Comparison of ENCODE assay signal across 8 cellular contexts in genomic region chr16:48366165-48367093, GRCh38. TPM values are rescaled to one million over a fixed set of nuclear protein-coding genes. Genes with fewer than 3 reads are reported as not detected.
DNase-seq lines count a peak whose midpoint lies in the region; ATAC-seq, FAIRE-seq and TF ChIP-seq lines count a peak whose summit lies in the region.

No MANE protein-coding gene starts in this region.

- BruUV-seq in K562 (replicated peaks; lab: Mats Ljungman, UMichigan) = TSS peak; percentile 98

- TF ChIP-seq RAD21 in SK-N-SH (IDR thresholded peaks at IDR 0.05; ENCODE audit: low read length) (no peak), K562 (CRISPR knock-in tag; conservative IDR thresholded peaks at IDR 0.05 in 1 of 2, IDR thresholded peaks at IDR 0.05 in 1 of 2) (peak; percentile 17 to 19; a peak in 2 of 4 replicates)

- H3K9me2 ChIP-seq in SK-N-SH = no peaks in the 10 kb centered on the region

- no peaks in the 10 kb centered on the region for H3K9me3 ChIP-seq in SK-N-SH
- H3K9me3 ChIP-seq in K562 (replicated peaks; ENCODE audit: control insufficient read depth, insufficient read depth, low read depth, low read length) = no peaks in the 10 kb centered on the region
- H3K9me3 ChIP-seq in spleen = no peaks in the 10 kb centered on the region

- H3K27ac ChIP-seq in SK-N-SH (ENCODE audit: low read depth in 2 of 2, low read length in 1 of 2) (peak overlapping the region; percentile 82 to 91), K562 (ENCODE audit: extremely low read depth, low read depth, low read length) (peak overlapping the region; percentile 80), spleen (peak overlapping the region; percentile 78 to 92 (median 89))

- H3K4me3 ChIP-seq in SK-N-SH (ENCODE audit: low read depth in 2 of 2, low read length in 1 of 2) = peak overlapping the region; percentile 63 to 86
- H3K4me3 ChIP-seq in K562 = peak overlapping the region; percentile 50
- H3K4me3 ChIP-seq in spleen = peak overlapping the region; percentile 50 to 81 (median 55)

- H3K4me2 ChIP-seq in SK-N-SH = peak overlapping the region; percentile 89
- H3K4me2 ChIP-seq in K562 (ENCODE audit: insufficient read depth, low read length) = peak overlapping the region; percentile 78

- no peaks in the 10 kb centered on the region for H3K9me1 ChIP-seq in K562 (ENCODE audit: control insufficient read depth, insufficient read depth, low read length)

- ATAC-seq in GM21526 (IDR thresholded peaks at IDR 0.05; ENCODE audit: low FRiP score, unreplicated experiment) (peak; percentile 70), K562 (peak; percentile 74)

- TF ChIP-seq EP300 in SK-N-SH (IDR thresholded peaks at IDR 0.05; ENCODE audit: borderline replicate concordance in 1 of 2, low read depth in 1 of 2, low read length in 1 of 2) (no peak), K562 (IDR thresholded peaks at IDR 0.05; ENCODE audit: low read length) (peak; percentile 82)

- CTCF ChIA-PET in SK-N-SH (lab: Yijun Ruan, JAX) = interaction anchor here (0.7 to 4.8 kb wide), 10 partner anchors 11 to 264 kb away, joined by 3 to 33 read pairs (median 4); no protein-coding TSS in a partner anchor
- CTCF ChIA-PET in K562 (lab: Yijun Ruan, JAX; ENCODE audit: low intra/inter-chr PET ratio) = no interaction called here

- H2AFZ ChIP-seq in SK-N-SH (ENCODE audit: low read depth) = peak overlapping the region; percentile 33; the same call in 1 of the 2 replicates
- peak overlapping the region; percentile 48 for H2AFZ ChIP-seq in K562 (ENCODE audit: low read depth, low read length)

- 0 out of 2 replicates have a peak, but pooled peaks have one; percentile 25 for TF ChIP-seq POLR2A in K562 (conservative IDR thresholded peaks at IDR 0.05)
- TF ChIP-seq POLR2A in spleen (IDR thresholded peaks at IDR 0.05) = no peak

- H3K36me3 ChIP-seq in SK-N-SH (replicated peaks in 1 of 2; ENCODE audit: control insufficient read depth in 1 of 2, insufficient read depth in 2 of 2, low read length in 1 of 2) (peaks cover 8 to 9% of the 10 kb centered on the region in 2 experiments), K562 (ENCODE audit: control insufficient read depth, insufficient read depth, low read length) (peaks cover 8% of the 10 kb centered on the region), spleen (peaks cover 0 to 16% (median 0%) of the 10 kb centered on the region in 6 donors)

- no peaks in the 10 kb centered on the region for H3K27me3 ChIP-seq in SK-N-SH (ENCODE audit: insufficient read depth)
- H3K27me3 ChIP-seq in K562 (ENCODE audit: control insufficient read depth in 2 of 2, insufficient read depth in 2 of 2, low read length in 2 of 2) = no peaks in the 10 kb centered on the region
- H3K27me3 ChIP-seq in spleen (replicated peaks in 1 of 7) = no peaks in the 10 kb centered on the region

- POLR2A ChIA-PET in SK-N-SH (lab: Yijun Ruan, JAX) (interaction anchor here (0.5 to 2.1 kb wide), 3 partner anchors 18 to 20 kb away, joined by 3 to 21 read pairs (median 3); partner anchors contain the start of gene SIAH1), K562 (lab: Yijun Ruan, JAX) (interaction anchor here (0.6 to 4.7 kb wide), 20 partner anchors 10 to 1701 kb away, joined by 3 to 48 read pairs (median 3); no protein-coding TSS in a partner anchor)

- WGBS in SK-N-SH (ENCODE audit: low lambda C conversion rate) = 19% methylated on average over 21 of the region's 21 CpGs
- 9% methylated on average over 21 of the region's 21 CpGs for WGBS in K562 (ENCODE audit: insufficient coverage, low coverage, missing lambda C conversion rate)
- 12 to 15% (median 14%) methylated on average over 21 of the region's 21 CpGs for WGBS in spleen, 5 donors

- H3F3A ChIP-seq in SK-N-SH (replicated peaks; ENCODE audit: insufficient read depth) = peaks cover 31% of the 10 kb centered on the region

- intact Hi-C loops in K562 (cut with micrococcal nuclease) (loop anchor here (2.0 to 5.0 kb wide), 2 partner anchors 18 to 256 kb away; partner anchors contain the start of gene SIAH1), spleen (cut with DNase I; ENCODE audit: low total_unique reads) (loop anchor here (5.0 kb wide), 1 partner anchor 246 kb away; the partner anchor contains the start of gene N4BP1)

- in situ Hi-C loops in K562 (cut with MboI) = no loop called here

- H3K9ac ChIP-seq in SK-N-SH (peak overlapping the region; percentile 82), K562 (ENCODE audit: insufficient read depth in 1 of 2, low read depth in 2 of 2, low read length in 2 of 2) (peak overlapping the region; percentile 87 to 93)

- TF ChIP-seq CTCF in SK-N-SH (IDR thresholded peaks at IDR 0.05) = no peak
- TF ChIP-seq CTCF in K562 (IDR thresholded peaks at IDR 0.05 in 2 of 3, conservative IDR thresholded peaks at IDR 0.05 in 1 of 3; ENCODE audit: insufficient read depth in 2 of 3, low read depth in 1 of 3, low read length in 3 of 3) = no peak
- no peak for TF ChIP-seq CTCF in spleen (IDR thresholded peaks at IDR 0.05 in 8 of 11, conservative IDR thresholded peaks at IDR 0.05 in 3 of 11)

- DNase-seq in GM03348 (ENCODE audit: low spot score) = peak; percentile 68
- peak; percentile 49 for DNase-seq in HTR-8/SVneo (ENCODE audit: insufficient read length, low spot score)
- peak; percentile 46 for DNase-seq in SK-N-SH
- DNase-seq in K562 (ENCODE audit: extremely low read depth in 1 of 4, low spot score in 3 of 4) = peak in 3 of 4 experiments; percentile 17 to 64 (median 35)
- peak; percentile 25 for DNase-seq in iPS-NIHi7 (ENCODE audit: extremely low spot score)
- no peak for DNase-seq in spleen
- no peak for DNase-seq in GM19238 (ENCODE audit: insufficient read length, low spot score)

- FAIRE-seq in HTR-8/SVneo (lab: Jason Lieb, UNC) = no peak
- FAIRE-seq in K562 (lab: Jason Lieb, UNC) = peak; percentile 85

- H3K4me1 ChIP-seq in SK-N-SH (ENCODE audit: control insufficient read depth in 1 of 2, insufficient read depth in 2 of 2, low read depth in 1 of 2, low read length in 1 of 2) (peaks cover 17 to 32% of the 10 kb centered on the region in 2 experiments; a peak in 3 of 4 replicates), K562 (replicated peaks in 1 of 2; ENCODE audit: control insufficient read depth in 2 of 2, insufficient read depth in 2 of 2, low read length in 2 of 2) (peaks cover 13 to 24% of the 10 kb centered on the region in 2 experiments; a peak in 4 of 5 replicates), spleen (peaks cover 18 to 79% (median 33%) of the 10 kb centered on the region in 6 donors)

- H4K20me1 ChIP-seq in SK-N-SH (ENCODE audit: insufficient read depth) (peaks cover 93% of the 10 kb centered on the region), K562 (replicated peaks; ENCODE audit: control insufficient read depth, insufficient read depth, low read length) (peaks cover 12% of the 10 kb centered on the region)

- H3K79me2 ChIP-seq in SK-N-SH (ENCODE audit: insufficient read depth) (peaks cover 98% of the 10 kb centered on the region), K562 (ENCODE audit: control insufficient read depth, insufficient read depth, low read length) (peaks cover 96% of the 10 kb centered on the region)

TF ChIP-seq in SK-N-SH, 30 proteins besides CTCF, POLR2A, EP300 and RAD21 (continues in another document):
- TF ChIP-seq CHD2 (IDR thresholded peaks at IDR 0.05; ENCODE audit: low read length, partially characterized antibody) (no peak), GABPA (IDR thresholded peaks at IDR 0.05; ENCODE audit: low read depth) (no peak), SIN3A (IDR thresholded peaks at IDR 0.05; ENCODE audit: borderline replicate concordance, low read depth, low read length) (no peak), ELF1 (IDR thresholded peaks at IDR 0.05) (no peak), SMC3 (IDR thresholded peaks at IDR 0.05; ENCODE audit: low read depth, low read length) (no peak), MXI1 (IDR thresholded peaks at IDR 0.05; ENCODE audit: low read depth, low read length) (peak; percentile 53; the same call in 1 of the 2 replicates)

TF ChIP-seq in K562, 482 proteins besides CTCF, POLR2A, EP300 and RAD21 (continues in another document):
- TF ChIP-seq KHSRP (IDR thresholded peaks at IDR 0.05) (no peak), STAT5B (CRISPR knock-in tag; IDR thresholded peaks at IDR 0.05) (no peak)
- TF ChIP-seq, protein P1, sequence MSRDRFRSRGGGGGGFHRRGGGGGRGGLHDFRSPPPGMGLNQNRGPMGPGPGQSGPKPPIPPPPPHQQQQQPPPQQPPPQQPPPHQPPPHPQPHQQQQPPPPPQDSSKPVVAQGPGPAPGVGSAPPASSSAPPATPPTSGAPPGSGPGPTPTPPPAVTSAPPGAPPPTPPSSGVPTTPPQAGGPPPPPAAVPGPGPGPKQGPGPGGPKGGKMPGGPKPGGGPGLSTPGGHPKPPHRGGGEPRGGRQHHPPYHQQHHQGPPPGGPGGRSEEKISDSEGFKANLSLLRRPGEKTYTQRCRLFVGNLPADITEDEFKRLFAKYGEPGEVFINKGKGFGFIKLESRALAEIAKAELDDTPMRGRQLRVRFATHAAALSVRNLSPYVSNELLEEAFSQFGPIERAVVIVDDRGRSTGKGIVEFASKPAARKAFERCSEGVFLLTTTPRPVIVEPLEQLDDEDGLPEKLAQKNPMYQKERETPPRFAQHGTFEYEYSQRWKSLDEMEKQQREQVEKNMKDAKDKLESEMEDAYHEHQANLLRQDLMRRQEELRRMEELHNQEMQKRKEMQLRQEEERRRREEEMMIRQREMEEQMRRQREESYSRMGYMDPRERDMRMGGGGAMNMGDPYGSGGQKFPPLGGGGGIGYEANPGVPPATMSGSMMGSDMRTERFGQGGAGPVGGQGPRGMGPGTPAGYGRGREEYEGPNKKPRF (IDR thresholded peaks at IDR 0.05; ENCODE audit: low read depth, low read length) = no peak

RNA-seq across cellular contexts. Expression of gene SIAH1, which starts 18.8 kb away (rescaled TPM):
- polyA plus RNA-seq in SK-N-SH (2012; rRNA removed) (15.1 and 15.4 TPM in 2 replicates), K562 (2011; rRNA removed) (11.7 and 13.0 TPM in 2 replicates), K562 (2014; fragmentation: Illumina TruSeq; extraction: Trizol) (13.1 and 13.5 TPM in 2 replicates), K562 (2014; fragmentation: Nextera tagmentation; extraction: Ambion mirVana) (1 to 10 TPM; 4.1 to 6.5 TPM), K562 (2014; rRNA removed) (9.6 and 14.0 TPM in 2 replicates), spleen (10 to 100 TPM; 11.9 to 17.0 (median 16.0) TPM)
- polyA plus RNA-seq in SK-N-SH (2012; cell fraction: cytosol; rRNA removed) = 15.3 and 16.6 TPM in 2 replicates
- 22.7 and 28.0 TPM in 2 replicates for polyA plus RNA-seq in SK-N-SH (2012; cell fraction: nucleus; rRNA removed)
- total RNA-seq in K562 (2011; cell fraction: chromatin; rRNA removed; ENCODE audit: low replicate concordance) = 28.3 and 61.3 TPM in 2 replicates
- total RNA-seq in K562 (2011; cell fraction: nucleolus; rRNA removed) = 17.8 and 25.7 TPM in 2 replicates
- total RNA-seq in K562 (2011; cell fraction: nucleoplasm; rRNA removed) = 37.4 and 58.5 TPM in 2 replicates
- total RNA-seq in K562 (2014; rRNA removed) (10.9 and 11.2 TPM in 2 replicates), K562 (2014; rRNA removed; fragmentation: Illumina TruSeq; extraction: Trizol) (14.3 and 17.4 TPM in 2 replicates), K562 (2015; rRNA removed; fragmentation: Illumina TruSeq; extraction: Trizol) (12.5 and 12.7 TPM in 2 replicates), K562 (2021) (11.9 and 13.7 TPM in 2 replicates), spleen (10 to 100 TPM; 22.6 to 32.6 (median 27.6) TPM)
- 9.5 and 11.8 TPM in 2 replicates for polyA plus RNA-seq in K562 (2011; cell fraction: cytosol; rRNA removed)
- polyA plus RNA-seq in K562 (2011; cell fraction: nucleus; rRNA removed) = 9.6 and 15.1 TPM in 2 replicates
- 9.5 and 13.5 TPM in 2 replicates for polyA plus RNA-seq in K562 (2012)
- 18.0 and 18.4 TPM in 2 replicates for polyA minus RNA-seq in K562 (2011; rRNA and poly(A)+ RNA removed)
- polyA minus RNA-seq in K562 (2011; cell fraction: cytosol; rRNA and poly(A)+ RNA removed) = 6.7 and 9.7 TPM in 2 replicates
- polyA minus RNA-seq in K562 (2011; cell fraction: nucleus; rRNA and poly(A)+ RNA removed) = 9.2 and 18.0 TPM in 2 replicates

Comparison
In these comparisons a context has a peak if more than half of its experiments do, and no peak if none do; other contexts are left out.
1. DNase-seq: peak in GM03348 (single experiment), HTR-8/SVneo (single experiment), SK-N-SH (single experiment), K562 (3 of 4) and iPS-NIHi7 (single experiment); none in spleen (single experiment) and GM19238 (single experiment).
2. Peak in every context shown above with its lines, with median percentiles within 50 percentile points of each other: H3K27ac ChIP-seq and H3K4me3 ChIP-seq.